Comparison of ENCODE assay signal across 19 cellular contexts in the genomic region with DNA sequence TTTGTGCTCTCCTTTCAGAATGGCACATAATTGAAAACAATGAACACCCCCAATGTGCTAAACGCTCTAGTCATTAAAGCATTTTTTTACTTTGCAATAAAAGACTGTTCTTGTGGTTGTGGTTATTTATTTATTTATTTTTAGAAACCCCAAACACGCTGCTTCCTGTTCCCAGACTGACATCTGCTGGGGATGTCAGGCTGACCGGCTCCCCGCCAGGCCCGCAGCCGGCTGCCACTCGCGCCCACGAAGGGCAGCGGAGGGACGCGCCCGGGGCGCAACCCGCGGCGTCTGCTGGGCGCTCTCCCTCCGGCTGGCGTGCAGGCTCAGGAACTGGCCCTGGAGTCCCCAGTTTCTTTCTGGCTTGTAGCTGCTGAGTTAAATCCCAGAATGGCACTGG.
A peak's percentile ranks its signal among the peaks of the same experiment; 100 is the strongest.
DNase-seq lines count a peak whose midpoint lies in the region; ATAC-seq, FAIRE-seq and TF ChIP-seq lines count a peak whose summit lies in the region.
"Had no signal": no experiment of that assay in that cellular context is flagged by ENCODE, and none has a peak within 500 bp of the region (broad histone marks: within the 10 kb centered on the region; RNA-seq: fewer than 3 reads in every experiment).

No MANE protein-coding gene starts in this region.

- H3K27ac ChIP-seq in A549 (peak overlapping the region in 1 of 2 experiments; percentile 93; a peak in 2 of 6 replicates), foreskin keratinocyte (no peak overlapping the region)
- H3K27ac ChIP-seq: gastroesophageal sphincter, psoas muscle, WERI-Rb-1 had no signal

- TF ChIP-seq RAD21 in A549 (conservative IDR thresholded peaks at IDR 0.05 in 1 of 2, IDR thresholded peaks at IDR 0.05 in 1 of 2): peak; percentile 14 to 19; a peak in 1 of 5 replicates

- no peak for FAIRE-seq in A549 (lab: Jason Lieb, UNC)
- FAIRE-seq: small intestine had no signal

- no peak overlapping the region for H3K4me3 ChIP-seq in A549
- H3K4me3 ChIP-seq: gastroesophageal sphincter, psoas muscle had no signal

- DNase-seq in A549 (ENCODE audit: low read depth in 1 of 2, low spot score in 1 of 2): no peak
- DNase-seq in MV-4-11 (lab: John Stamatoyannopoulos, UW): peak; percentile 6
- no peak for DNase-seq in foreskin keratinocyte
- DNase-seq in NCI-H1092 treated with DMSO at 0.1 percent for 48 hours (lab: John Stamatoyannopoulos, UW): no peak
- DNase-seq: activated gamma-delta T cell; CD8-positive, alpha-beta T cell; Kasumi-1; NCI-H1417 treated with DMSO at 0.1 percent for 48 hours; NCI-H524 treated with DMSO at 0.1 percent for 48 hours; OCI-M1; psoas muscle; small intestine; stimulated activated CD4-positive, alpha-beta T cell treated with anti-CD3 and anti-CD28 coated beads, Interleukin-4, amount 100 ng/mL, for 24 hours; WERI-Rb-1 had no signal

- no peak for ATAC-seq in A549
- ATAC-seq in foreskin keratinocyte: no peak
- no peak for ATAC-seq in GM21447 (IDR thresholded peaks at IDR 0.05; ENCODE audit: unreplicated experiment)
- no peak for ATAC-seq in HG03196 (IDR thresholded peaks at IDR 0.05; ENCODE audit: unreplicated experiment)
- ATAC-seq in GM21737 (IDR thresholded peaks at IDR 0.05; ENCODE audit: unreplicated experiment): no peak
- ATAC-seq: CD8-positive, alpha-beta T cell; gastroesophageal sphincter; psoas muscle had no signal

- CTCF ChIA-PET in A549 (lab: Yijun Ruan, JAX): interaction anchor here (0.5 to 1.2 kb wide), 3 partner anchors 8 to 390 kb away, joined by 3 to 5 read pairs (median 4); no protein-coding TSS in a partner anchor

- POLR2A ChIA-PET in A549 (lab: Yijun Ruan, JAX): interaction anchor here (0.5 kb wide), 1 partner anchor 84 kb away, joined by 3 read pairs; no protein-coding TSS in a partner anchor

- WGBS in A549 (ENCODE audit: missing lambda C conversion rate): 94% methylated on average over 11 of the region's 20 CpGs

- H3K4me1 ChIP-seq in A549: peaks cover 26% of the 10 kb centered on the region
- H3K4me1 ChIP-seq in foreskin keratinocyte: peaks cover 24% of the 10 kb centered on the region
- H3K4me1 ChIP-seq: psoas muscle had no signal

- no peaks in the 10 kb centered on the region for H3K27me3 ChIP-seq in foreskin keratinocyte
- H3K27me3 ChIP-seq: gastroesophageal sphincter had no signal

- no peak for TF ChIP-seq EP300 in A549 (IDR thresholded peaks at IDR 0.05)

- no peak for TF ChIP-seq POLR2A in A549 (IDR thresholded peaks at IDR 0.05; ENCODE audit: low read length)

- TF ChIP-seq CTCF in A549 (IDR thresholded peaks at IDR 0.05) (no peak), GM12873 (IDR thresholded peaks at IDR 0.05; ENCODE audit: insufficient read depth, low read depth, low read length, missing control alignments) (peak; percentile 14), foreskin keratinocyte (conservative IDR thresholded peaks at IDR 0.05) (peak; percentile 13)

- no peak overlapping the region for H3K4me2 ChIP-seq in A549

- no peaks in the 10 kb centered on the region for H3K9me3 ChIP-seq in A549
- H3K9me3 ChIP-seq: gastroesophageal sphincter, psoas muscle had no signal

TF ChIP-seq in A549, 52 proteins besides CTCF, POLR2A, EP300 and RAD21:
- TF ChIP-seq RFX5 (IDR thresholded peaks at IDR 0.05) (no peak), CBX8 (IDR thresholded peaks at IDR 0.05) (no peak), ESRRA (IDR thresholded peaks at IDR 0.05; ENCODE audit: borderline replicate concordance, low read length) (no peak), KDM5A (IDR thresholded peaks at IDR 0.05) (no peak), HOXB5 (CRISPR knock-in tag; IDR thresholded peaks at IDR 0.05) (no peak), TP53 (CRISPR knock-in tag; IDR thresholded peaks at IDR 0.05) (no peak), HDAC2 (IDR thresholded peaks at IDR 0.05) (no peak), CHD4 (IDR thresholded peaks at IDR 0.05; ENCODE audit: borderline replicate concordance) (no peak), BHLHE40 (IDR thresholded peaks at IDR 0.05; ENCODE audit: low read depth, low read length) (no peak), EHMT2 (IDR thresholded peaks at IDR 0.05; ENCODE audit: low read depth) (no peak), ZSCAN20 (CRISPR knock-in tag; IDR thresholded peaks at IDR 0.05) (no peak), CHD2 (IDR thresholded peaks at IDR 0.05; ENCODE audit: low read length, partially characterized antibody) (no peak), EHF (CRISPR knock-in tag; IDR thresholded peaks at IDR 0.05) (no peak), HOXA7 (CRISPR knock-in tag; IDR thresholded peaks at IDR 0.05) (no peak), ZC3H11A (IDR thresholded peaks at IDR 0.05) (no peak)
- TF ChIP-seq, protein P1, sequence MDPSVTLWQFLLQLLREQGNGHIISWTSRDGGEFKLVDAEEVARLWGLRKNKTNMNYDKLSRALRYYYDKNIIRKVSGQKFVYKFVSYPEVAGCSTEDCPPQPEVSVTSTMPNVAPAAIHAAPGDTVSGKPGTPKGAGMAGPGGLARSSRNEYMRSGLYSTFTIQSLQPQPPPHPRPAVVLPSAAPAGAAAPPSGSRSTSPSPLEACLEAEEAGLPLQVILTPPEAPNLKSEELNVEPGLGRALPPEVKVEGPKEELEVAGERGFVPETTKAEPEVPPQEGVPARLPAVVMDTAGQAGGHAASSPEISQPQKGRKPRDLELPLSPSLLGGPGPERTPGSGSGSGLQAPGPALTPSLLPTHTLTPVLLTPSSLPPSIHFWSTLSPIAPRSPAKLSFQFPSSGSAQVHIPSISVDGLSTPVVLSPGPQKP (IDR thresholded peaks at IDR 0.05; ENCODE audit: low read depth, low read length): no peak
- TF ChIP-seq, protein P2, sequence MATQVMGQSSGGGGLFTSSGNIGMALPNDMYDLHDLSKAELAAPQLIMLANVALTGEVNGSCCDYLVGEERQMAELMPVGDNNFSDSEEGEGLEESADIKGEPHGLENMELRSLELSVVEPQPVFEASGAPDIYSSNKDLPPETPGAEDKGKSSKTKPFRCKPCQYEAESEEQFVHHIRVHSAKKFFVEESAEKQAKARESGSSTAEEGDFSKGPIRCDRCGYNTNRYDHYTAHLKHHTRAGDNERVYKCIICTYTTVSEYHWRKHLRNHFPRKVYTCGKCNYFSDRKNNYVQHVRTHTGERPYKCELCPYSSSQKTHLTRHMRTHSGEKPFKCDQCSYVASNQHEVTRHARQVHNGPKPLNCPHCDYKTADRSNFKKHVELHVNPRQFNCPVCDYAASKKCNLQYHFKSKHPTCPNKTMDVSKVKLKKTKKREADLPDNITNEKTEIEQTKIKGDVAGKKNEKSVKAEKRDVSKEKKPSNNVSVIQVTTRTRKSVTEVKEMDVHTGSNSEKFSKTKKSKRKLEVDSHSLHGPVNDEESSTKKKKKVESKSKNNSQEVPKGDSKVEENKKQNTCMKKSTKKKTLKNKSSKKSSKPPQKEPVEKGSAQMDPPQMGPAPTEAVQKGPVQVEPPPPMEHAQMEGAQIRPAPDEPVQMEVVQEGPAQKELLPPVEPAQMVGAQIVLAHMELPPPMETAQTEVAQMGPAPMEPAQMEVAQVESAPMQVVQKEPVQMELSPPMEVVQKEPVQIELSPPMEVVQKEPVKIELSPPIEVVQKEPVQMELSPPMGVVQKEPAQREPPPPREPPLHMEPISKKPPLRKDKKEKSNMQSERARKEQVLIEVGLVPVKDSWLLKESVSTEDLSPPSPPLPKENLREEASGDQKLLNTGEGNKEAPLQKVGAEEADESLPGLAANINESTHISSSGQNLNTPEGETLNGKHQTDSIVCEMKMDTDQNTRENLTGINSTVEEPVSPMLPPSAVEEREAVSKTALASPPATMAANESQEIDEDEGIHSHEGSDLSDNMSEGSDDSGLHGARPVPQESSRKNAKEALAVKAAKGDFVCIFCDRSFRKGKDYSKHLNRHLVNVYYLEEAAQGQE (IDR thresholded peaks at IDR 0.05): no peak
- TF ChIP-seq, protein P3, sequence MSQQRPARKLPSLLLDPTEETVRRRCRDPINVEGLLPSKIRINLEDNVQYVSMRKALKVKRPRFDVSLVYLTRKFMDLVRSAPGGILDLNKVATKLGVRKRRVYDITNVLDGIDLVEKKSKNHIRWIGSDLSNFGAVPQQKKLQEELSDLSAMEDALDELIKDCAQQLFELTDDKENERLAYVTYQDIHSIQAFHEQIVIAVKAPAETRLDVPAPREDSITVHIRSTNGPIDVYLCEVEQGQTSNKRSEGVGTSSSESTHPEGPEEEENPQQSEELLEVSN (IDR thresholded peaks at IDR 0.05; ENCODE audit: borderline replicate concordance, low read depth): no peak
- TF ChIP-seq, protein P4, sequence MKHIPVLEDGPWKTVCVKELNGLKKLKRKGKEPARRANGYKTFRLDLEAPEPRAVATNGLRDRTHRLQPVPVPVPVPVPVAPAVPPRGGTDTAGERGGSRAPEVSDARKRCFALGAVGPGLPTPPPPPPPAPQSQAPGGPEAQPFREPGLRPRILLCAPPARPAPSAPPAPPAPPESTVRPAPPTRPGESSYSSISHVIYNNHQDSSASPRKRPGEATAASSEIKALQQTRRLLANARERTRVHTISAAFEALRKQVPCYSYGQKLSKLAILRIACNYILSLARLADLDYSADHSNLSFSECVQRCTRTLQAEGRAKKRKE (CRISPR knock-in tag; IDR thresholded peaks at IDR 0.05; ENCODE audit: low read depth): no peak
